Comparison of ENCODE assay signal across 3 cellular contexts in the genomic region with DNA sequence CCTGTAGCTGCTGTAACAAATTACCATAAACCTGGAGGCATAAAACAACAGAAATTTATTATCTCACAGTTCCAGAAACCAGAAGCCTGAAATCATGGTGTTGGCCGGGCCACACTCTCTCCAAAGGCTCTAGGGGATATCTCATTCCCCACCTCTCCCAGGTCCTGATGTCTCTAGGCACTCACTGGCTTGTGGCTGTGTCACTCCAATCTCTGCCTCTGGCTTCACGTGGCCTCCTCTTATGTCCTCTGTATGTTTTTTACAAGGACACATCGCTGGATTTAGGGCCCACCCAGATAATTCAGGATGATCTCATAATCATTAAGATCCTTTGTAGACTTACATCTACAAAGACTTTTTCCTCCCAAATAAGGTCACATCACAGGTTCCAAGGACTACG.
TF ChIP-seq lines count a peak whose summit lies in the region.

No MANE protein-coding gene starts in this region.

TF ChIP-seq in GM23338, 12 proteins besides CTCF, POLR2A, EP300 and RAD21 (continues in another document):
- TF ChIP-seq EZH2phosphoT487 (IDR thresholded peaks at IDR 0.05; ENCODE audit: unreplicated experiment) (no peak), JUNB (IDR thresholded peaks at IDR 0.05; ENCODE audit: unreplicated experiment) (no peak), CREB1 (CRISPR knock-in tag; IDR thresholded peaks at IDR 0.05; ENCODE audit: low read depth) (no peak), STAT1 (IDR thresholded peaks at IDR 0.05; ENCODE audit: unreplicated experiment) (no peak), ZNF331 (CRISPR knock-in tag; IDR thresholded peaks at IDR 0.05; ENCODE audit: low read depth) (no peak), POLR2AphosphoS5 (IDR thresholded peaks at IDR 0.05; ENCODE audit: low read depth) (no peak), ZNF114 (CRISPR knock-in tag; IDR thresholded peaks at IDR 0.05) (no peak)
- TF ChIP-seq, protein P1, sequence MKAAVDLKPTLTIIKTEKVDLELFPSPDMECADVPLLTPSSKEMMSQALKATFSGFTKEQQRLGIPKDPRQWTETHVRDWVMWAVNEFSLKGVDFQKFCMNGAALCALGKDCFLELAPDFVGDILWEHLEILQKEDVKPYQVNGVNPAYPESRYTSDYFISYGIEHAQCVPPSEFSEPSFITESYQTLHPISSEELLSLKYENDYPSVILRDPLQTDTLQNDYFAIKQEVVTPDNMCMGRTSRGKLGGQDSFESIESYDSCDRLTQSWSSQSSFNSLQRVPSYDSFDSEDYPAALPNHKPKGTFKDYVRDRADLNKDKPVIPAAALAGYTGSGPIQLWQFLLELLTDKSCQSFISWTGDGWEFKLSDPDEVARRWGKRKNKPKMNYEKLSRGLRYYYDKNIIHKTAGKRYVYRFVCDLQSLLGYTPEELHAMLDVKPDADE (IDR thresholded peaks at IDR 0.05) = no peak
- TF ChIP-seq, protein P2, sequence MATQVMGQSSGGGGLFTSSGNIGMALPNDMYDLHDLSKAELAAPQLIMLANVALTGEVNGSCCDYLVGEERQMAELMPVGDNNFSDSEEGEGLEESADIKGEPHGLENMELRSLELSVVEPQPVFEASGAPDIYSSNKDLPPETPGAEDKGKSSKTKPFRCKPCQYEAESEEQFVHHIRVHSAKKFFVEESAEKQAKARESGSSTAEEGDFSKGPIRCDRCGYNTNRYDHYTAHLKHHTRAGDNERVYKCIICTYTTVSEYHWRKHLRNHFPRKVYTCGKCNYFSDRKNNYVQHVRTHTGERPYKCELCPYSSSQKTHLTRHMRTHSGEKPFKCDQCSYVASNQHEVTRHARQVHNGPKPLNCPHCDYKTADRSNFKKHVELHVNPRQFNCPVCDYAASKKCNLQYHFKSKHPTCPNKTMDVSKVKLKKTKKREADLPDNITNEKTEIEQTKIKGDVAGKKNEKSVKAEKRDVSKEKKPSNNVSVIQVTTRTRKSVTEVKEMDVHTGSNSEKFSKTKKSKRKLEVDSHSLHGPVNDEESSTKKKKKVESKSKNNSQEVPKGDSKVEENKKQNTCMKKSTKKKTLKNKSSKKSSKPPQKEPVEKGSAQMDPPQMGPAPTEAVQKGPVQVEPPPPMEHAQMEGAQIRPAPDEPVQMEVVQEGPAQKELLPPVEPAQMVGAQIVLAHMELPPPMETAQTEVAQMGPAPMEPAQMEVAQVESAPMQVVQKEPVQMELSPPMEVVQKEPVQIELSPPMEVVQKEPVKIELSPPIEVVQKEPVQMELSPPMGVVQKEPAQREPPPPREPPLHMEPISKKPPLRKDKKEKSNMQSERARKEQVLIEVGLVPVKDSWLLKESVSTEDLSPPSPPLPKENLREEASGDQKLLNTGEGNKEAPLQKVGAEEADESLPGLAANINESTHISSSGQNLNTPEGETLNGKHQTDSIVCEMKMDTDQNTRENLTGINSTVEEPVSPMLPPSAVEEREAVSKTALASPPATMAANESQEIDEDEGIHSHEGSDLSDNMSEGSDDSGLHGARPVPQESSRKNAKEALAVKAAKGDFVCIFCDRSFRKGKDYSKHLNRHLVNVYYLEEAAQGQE (IDR thresholded peaks at IDR 0.05; ENCODE audit: unreplicated experiment) = no peak

TF ChIP-seq in HEK293, 187 proteins besides CTCF, POLR2A, EP300 and RAD21:
- TF ChIP-seq, protein P3, sequence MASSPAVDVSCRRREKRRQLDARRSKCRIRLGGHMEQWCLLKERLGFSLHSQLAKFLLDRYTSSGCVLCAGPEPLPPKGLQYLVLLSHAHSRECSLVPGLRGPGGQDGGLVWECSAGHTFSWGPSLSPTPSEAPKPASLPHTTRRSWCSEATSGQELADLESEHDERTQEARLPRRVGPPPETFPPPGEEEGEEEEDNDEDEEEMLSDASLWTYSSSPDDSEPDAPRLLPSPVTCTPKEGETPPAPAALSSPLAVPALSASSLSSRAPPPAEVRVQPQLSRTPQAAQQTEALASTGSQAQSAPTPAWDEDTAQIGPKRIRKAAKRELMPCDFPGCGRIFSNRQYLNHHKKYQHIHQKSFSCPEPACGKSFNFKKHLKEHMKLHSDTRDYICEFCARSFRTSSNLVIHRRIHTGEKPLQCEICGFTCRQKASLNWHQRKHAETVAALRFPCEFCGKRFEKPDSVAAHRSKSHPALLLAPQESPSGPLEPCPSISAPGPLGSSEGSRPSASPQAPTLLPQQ (tag by site-specific recombination; IDR thresholded peaks at IDR 0.05) = peak; percentile 55; the same call in 1 of the 2 replicates
- TF ChIP-seq, protein P4, sequence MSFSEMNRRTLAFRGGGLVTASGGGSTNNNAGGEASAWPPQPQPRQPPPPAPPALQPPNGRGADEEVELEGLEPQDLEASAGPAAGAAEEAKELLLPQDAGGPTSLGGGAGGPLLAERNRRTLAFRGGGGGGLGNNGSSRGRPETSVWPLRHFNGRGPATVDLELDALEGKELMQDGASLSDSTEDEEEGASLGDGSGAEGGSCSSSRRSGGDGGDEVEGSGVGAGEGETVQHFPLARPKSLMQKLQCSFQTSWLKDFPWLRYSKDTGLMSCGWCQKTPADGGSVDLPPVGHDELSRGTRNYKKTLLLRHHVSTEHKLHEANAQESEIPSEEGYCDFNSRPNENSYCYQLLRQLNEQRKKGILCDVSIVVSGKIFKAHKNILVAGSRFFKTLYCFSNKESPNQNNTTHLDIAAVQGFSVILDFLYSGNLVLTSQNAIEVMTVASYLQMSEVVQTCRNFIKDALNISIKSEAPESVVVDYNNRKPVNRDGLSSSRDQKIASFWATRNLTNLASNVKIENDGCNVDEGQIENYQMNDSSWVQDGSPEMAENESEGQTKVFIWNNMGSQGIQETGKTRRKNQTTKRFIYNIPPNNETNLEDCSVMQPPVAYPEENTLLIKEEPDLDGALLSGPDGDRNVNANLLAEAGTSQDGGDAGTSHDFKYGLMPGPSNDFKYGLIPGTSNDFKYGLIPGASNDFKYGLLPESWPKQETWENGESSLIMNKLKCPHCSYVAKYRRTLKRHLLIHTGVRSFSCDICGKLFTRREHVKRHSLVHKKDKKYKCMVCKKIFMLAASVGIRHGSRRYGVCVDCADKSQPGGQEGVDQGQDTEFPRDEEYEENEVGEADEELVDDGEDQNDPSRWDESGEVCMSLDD (tag by site-specific recombination; IDR thresholded peaks at IDR 0.05) = no peak
- TF ChIP-seq, protein P5, sequence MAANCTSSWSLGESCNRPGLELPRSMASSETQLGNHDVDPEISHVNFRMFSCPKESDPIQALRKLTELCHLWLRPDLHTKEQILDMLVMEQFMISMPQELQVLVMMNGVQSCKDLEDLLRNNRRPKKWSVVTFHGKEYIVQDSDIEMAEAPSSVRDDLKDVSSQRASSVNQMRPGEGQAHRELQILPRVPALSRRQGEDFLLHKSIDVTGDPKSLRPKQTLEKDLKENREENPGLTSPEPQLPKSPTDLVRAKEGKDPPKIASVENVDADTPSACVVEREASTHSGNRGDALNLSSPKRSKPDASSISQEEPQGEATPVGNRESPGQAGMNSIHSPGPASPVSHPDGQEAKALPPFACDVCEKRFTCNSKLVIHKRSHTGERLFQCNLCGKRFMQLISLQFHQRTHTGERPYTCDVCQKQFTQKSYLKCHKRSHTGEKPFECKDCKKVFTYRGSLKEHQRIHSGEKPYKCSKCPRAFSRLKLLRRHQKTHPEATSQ (tag by site-specific recombination; IDR thresholded peaks at IDR 0.05) = no peak
- no peak for TF ChIP-seq ZNF596 (tag by site-specific recombination; IDR thresholded peaks at IDR 0.05)

TF ChIP-seq in H1, 55 proteins besides CTCF, POLR2A, EP300 and RAD21:
- no peak for TF ChIP-seq POU5F1 (IDR thresholded peaks at IDR 0.05; ENCODE audit: low read depth, low read length)
- TF ChIP-seq JUN (IDR thresholded peaks at IDR 0.05; ENCODE audit: low read depth, low read length) = no peak
- no peak for TF ChIP-seq NRF1 (IDR thresholded peaks at IDR 0.05; ENCODE audit: low read depth, low read length)
- TF ChIP-seq, protein P6, sequence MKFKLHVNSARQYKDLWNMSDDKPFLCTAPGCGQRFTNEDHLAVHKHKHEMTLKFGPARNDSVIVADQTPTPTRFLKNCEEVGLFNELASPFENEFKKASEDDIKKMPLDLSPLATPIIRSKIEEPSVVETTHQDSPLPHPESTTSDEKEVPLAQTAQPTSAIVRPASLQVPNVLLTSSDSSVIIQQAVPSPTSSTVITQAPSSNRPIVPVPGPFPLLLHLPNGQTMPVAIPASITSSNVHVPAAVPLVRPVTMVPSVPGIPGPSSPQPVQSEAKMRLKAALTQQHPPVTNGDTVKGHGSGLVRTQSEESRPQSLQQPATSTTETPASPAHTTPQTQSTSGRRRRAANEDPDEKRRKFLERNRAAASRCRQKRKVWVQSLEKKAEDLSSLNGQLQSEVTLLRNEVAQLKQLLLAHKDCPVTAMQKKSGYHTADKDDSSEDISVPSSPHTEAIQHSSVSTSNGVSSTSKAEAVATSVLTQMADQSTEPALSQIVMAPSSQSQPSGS (IDR thresholded peaks at IDR 0.05; ENCODE audit: low read length) = no peak
- TF ChIP-seq TAF7 (optimal IDR thresholded peaks at IDR 0.05; ENCODE audit: borderline replicate concordance, low read depth, low read length) = no peak
- no peak for TF ChIP-seq JUND (IDR thresholded peaks at IDR 0.05; ENCODE audit: low read length)
- TF ChIP-seq BCL11A (IDR thresholded peaks at IDR 0.05; ENCODE audit: low read depth in 2 of 2, low read length in 2 of 2) = no peak
- TF ChIP-seq EZH2 (IDR thresholded peaks at IDR 0.05; ENCODE audit: low read depth, low read length, severe bottlenecking) = no peak
- no peak for TF ChIP-seq CBX5 (IDR thresholded peaks at IDR 0.05; ENCODE audit: low read depth, low read length)
- TF ChIP-seq HDAC6 (IDR thresholded peaks at IDR 0.05; ENCODE audit: low read depth, low read length) = no peak
- no peak for TF ChIP-seq CHD2 (IDR thresholded peaks at IDR 0.05; ENCODE audit: low read length)
- no peak for TF ChIP-seq SUZ12 (IDR thresholded peaks at IDR 0.05; ENCODE audit: low read length)
- TF ChIP-seq PHF8 (conservative IDR thresholded peaks at IDR 0.05; ENCODE audit: low read depth, low read length) = no peak
- no peak for TF ChIP-seq KDM1A (IDR thresholded peaks at IDR 0.05; ENCODE audit: borderline replicate concordance, low read length)
- TF ChIP-seq RFX5 (IDR thresholded peaks at IDR 0.05; ENCODE audit: borderline replicate concordance, low read depth, low read length) = no peak
- no peak for TF ChIP-seq ASH2L (IDR thresholded peaks at IDR 0.05; ENCODE audit: low read length)
- no peak for TF ChIP-seq BRCA1 (IDR thresholded peaks at IDR 0.05; ENCODE audit: low read depth, low read length)
- no peak for TF ChIP-seq CEBPB (IDR thresholded peaks at IDR 0.05; ENCODE audit: low read depth, low read length)
- TF ChIP-seq, protein P7, sequence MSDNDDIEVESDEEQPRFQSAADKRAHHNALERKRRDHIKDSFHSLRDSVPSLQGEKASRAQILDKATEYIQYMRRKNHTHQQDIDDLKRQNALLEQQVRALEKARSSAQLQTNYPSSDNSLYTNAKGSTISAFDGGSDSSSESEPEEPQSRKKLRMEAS (IDR thresholded peaks at IDR 0.05) = no peak
- TF ChIP-seq YY1 (IDR thresholded peaks at IDR 0.05; ENCODE audit: low read depth, low read length) = no peak
